ENCODE assay signal across 8 cellular contexts in genomic region chr20:20369353-20370086, GRCh38. TPM values are rescaled to one million over a fixed set of nuclear protein-coding genes. Genes with fewer than 3 reads are reported as not detected.
DNase-seq lines count a peak whose midpoint lies in the region; ATAC-seq and TF ChIP-seq lines count a peak whose summit lies in the region.

No MANE protein-coding gene starts in this region.

- peaks cover 0 to 65% (median 41%) of the 10 kb centered on the region in 11 experiments; a peak in 18 of 22 replicates for H4K20me1 ChIP-seq in BLaER1 treated with 17β-estradiol and CSF1 and Interleukin-3, amounts not matched to agents 10 nM and 100 nM

- H3K27ac ChIP-seq in BLaER1 treated with 17β-estradiol and CSF1 and Interleukin-3, amounts not matched to agents 10 nM and 100 nM: no peak overlapping the region
- no peak overlapping the region for H3K27ac ChIP-seq in upper lobe of left lung

- 5 to 8% methylated on average over 12 to 40 of the region's 69 CpGs for WGBS in upper lobe of left lung, 2 donors

- H3K9me3 ChIP-seq in BLaER1 treated with 17β-estradiol and CSF1 and Interleukin-3, amounts not matched to agents 10 nM and 100 nM (replicated peaks in 1 of 11): peaks cover 0 to 14% (median 6%) of the 10 kb centered on the region in 11 experiments; a peak in 10 of 22 replicates
- H3K9me3 ChIP-seq in upper lobe of left lung: no peaks in the 10 kb centered on the region

- peak overlapping the region; percentile 57 to 74 (median 64); a peak in 19 of 20 replicates for H3K4me3 ChIP-seq in BLaER1 treated with 17β-estradiol and CSF1 and Interleukin-3, amounts not matched to agents 10 nM and 100 nM
- H3K4me3 ChIP-seq in upper lobe of left lung: peak overlapping the region in 3 of 4 donors; percentile 35 to 37 (median 35)

- H3K9ac ChIP-seq in BLaER1 treated with 17β-estradiol and CSF1 and Interleukin-3, amounts not matched to agents 10 nM and 100 nM: peak overlapping the region in 1 of 11 experiments; percentile 41; a peak in 1 of 22 replicates

- no peak for TF ChIP-seq EP300 in upper lobe of left lung (IDR thresholded peaks at IDR 0.05)

- H3K36me3 ChIP-seq in BLaER1 treated with 17β-estradiol and CSF1 and Interleukin-3, amounts not matched to agents 10 nM and 100 nM: no peaks in the 10 kb centered on the region
- H3K36me3 ChIP-seq in upper lobe of left lung: no peaks in the 10 kb centered on the region

- ATAC-seq in upper lobe of left lung (ENCODE audit: low FRiP score in 2 of 2): no peak
- ATAC-seq in HG02588 (IDR thresholded peaks at IDR 0.05; ENCODE audit: unreplicated experiment): no peak
- ATAC-seq in HG02885 (IDR thresholded peaks at IDR 0.05; ENCODE audit: poor library complexity, unreplicated experiment): no peak
- ATAC-seq in GM21576 (IDR thresholded peaks at IDR 0.05; ENCODE audit: unreplicated experiment): no peak

- H3K4me1 ChIP-seq in BLaER1 treated with 17β-estradiol and CSF1 and Interleukin-3, amounts not matched to agents 10 nM and 100 nM: peaks cover 18 to 28% (median 25%) of the 10 kb centered on the region in 10 experiments; a peak in 18 of 20 replicates
- H3K4me1 ChIP-seq in upper lobe of left lung: peaks cover 26 to 47% (median 30%) of the 10 kb centered on the region in 4 donors

- TF ChIP-seq POLR2A in upper lobe of left lung (IDR thresholded peaks at IDR 0.05): no peak

- H3K4me2 ChIP-seq in BLaER1 treated with 17β-estradiol and CSF1 and Interleukin-3, amounts not matched to agents 10 nM and 100 nM: peak overlapping the region; percentile 96 to 99 (median 98)

- DNase-seq in GM20000 (ENCODE audit: low spot score): peak; percentile 55
- peak; percentile 43 to 53 for DNase-seq in activated CD4-positive, alpha-beta T cell treated with anti-CD3 and anti-CD28 coated beads, Interleukin-2, amount 50 U/mL, for 48 hours
- DNase-seq in iPS-NIHi11 (ENCODE audit: low spot score): peak; percentile 36
- DNase-seq in upper lobe of left lung: peak in 1 of 2 donors; percentile 82

- TF ChIP-seq CTCF in GM20000 (IDR thresholded peaks at IDR 0.05; ENCODE audit: extremely low read depth, missing control alignments) (no peak), upper lobe of left lung (IDR thresholded peaks at IDR 0.05) (no peak)

- peaks cover 100% of the 10 kb centered on the region in 11 experiments for H3K27me3 ChIP-seq in BLaER1 treated with 17β-estradiol and CSF1 and Interleukin-3, amounts not matched to agents 10 nM and 100 nM
- H3K27me3 ChIP-seq in upper lobe of left lung: peaks cover 0 to 67% (median 43%) of the 10 kb centered on the region in 4 donors

RNA-seq across cellular contexts. Expression of gene INSM1, which starts 1.6 kb away (rescaled TPM):
- not detected for total RNA-seq in upper lobe of left lung
